In genomic region chr11:134272381-134273316, GRCh38 we compare ENCODE assay signal across 1 cellular context.
TF ChIP-seq lines count a peak whose summit lies in the region.

No MANE protein-coding gene starts in this region.

TF ChIP-seq in HepG2, 621 proteins besides CTCF, POLR2A, EP300 and RAD21 (continued from another document and continues in another):
- TF ChIP-seq MLX (CRISPR knock-in tag; IDR thresholded peaks at IDR 0.05): peak; percentile 76
- no peak for TF ChIP-seq SP5 (CRISPR knock-in tag; IDR thresholded peaks at IDR 0.05; ENCODE audit: borderline replicate concordance, low read depth)
- TF ChIP-seq REPIN1 (CRISPR knock-in tag; IDR thresholded peaks at IDR 0.05; ENCODE audit: borderline replicate concordance, low read depth): peak; percentile 27; the same call in 1 of the 2 replicates
- no peak for TF ChIP-seq ELF3 (CRISPR knock-in tag; IDR thresholded peaks at IDR 0.05)
- no peak for TF ChIP-seq ZBTB44 (CRISPR knock-in tag; IDR thresholded peaks at IDR 0.05)
- TF ChIP-seq NFYC (CRISPR knock-in tag; IDR thresholded peaks at IDR 0.05): no peak
- no peak for TF ChIP-seq TBX3 (IDR thresholded peaks at IDR 0.05; ENCODE audit: borderline replicate concordance)
- no peak for TF ChIP-seq ZNF577 (CRISPR knock-in tag; IDR thresholded peaks at IDR 0.05; ENCODE audit: borderline replicate concordance, low read depth)
- peak; percentile 89 for TF ChIP-seq MAX (IDR thresholded peaks at IDR 0.05)
- TF ChIP-seq ZNF564 (CRISPR knock-in tag; IDR thresholded peaks at IDR 0.05): no peak
- TF ChIP-seq ZNF7 (CRISPR knock-in tag; IDR thresholded peaks at IDR 0.05): no peak
- peak; percentile 74 for TF ChIP-seq HDAC2 (CRISPR knock-in tag; IDR thresholded peaks at IDR 0.05)
- TF ChIP-seq HES4 (CRISPR knock-in tag; IDR thresholded peaks at IDR 0.05; ENCODE audit: borderline replicate concordance): no peak
- TF ChIP-seq SNAPC5 (CRISPR knock-in tag; IDR thresholded peaks at IDR 0.05; ENCODE audit: borderline replicate concordance): no peak
- peak; percentile 54; the same call in 1 of the 2 replicates for TF ChIP-seq KAT8 (CRISPR knock-in tag; IDR thresholded peaks at IDR 0.05)
- TF ChIP-seq CSRNP1 (CRISPR knock-in tag; IDR thresholded peaks at IDR 0.05): no peak
- TF ChIP-seq TFDP1 (CRISPR knock-in tag; IDR thresholded peaks at IDR 0.05; ENCODE audit: borderline replicate concordance): peak; percentile 59; the same call in 1 of the 2 replicates
- peak; percentile 58; the same call in 1 of the 2 replicates for TF ChIP-seq ZSCAN29 (CRISPR knock-in tag; conservative IDR thresholded peaks at IDR 0.05)
- no peak for TF ChIP-seq ATRX (CRISPR knock-in tag; IDR thresholded peaks at IDR 0.05; ENCODE audit: borderline replicate concordance)
- TF ChIP-seq MATR3 (CRISPR knock-in tag; IDR thresholded peaks at IDR 0.05): no peak
- peak; percentile 40; the same call in 1 of the 2 replicates for TF ChIP-seq HMGXB3 (CRISPR knock-in tag; IDR thresholded peaks at IDR 0.05; ENCODE audit: borderline replicate concordance)
- TF ChIP-seq PRDM15 (CRISPR knock-in tag; IDR thresholded peaks at IDR 0.05): no peak
- TF ChIP-seq MIXL1 (CRISPR knock-in tag; IDR thresholded peaks at IDR 0.05): peak; percentile 41; the same call in 1 of the 2 replicates
- no peak for TF ChIP-seq ZBTB3 (CRISPR knock-in tag; IDR thresholded peaks at IDR 0.05; ENCODE audit: borderline replicate concordance, low read depth)
- peak; percentile 63 for TF ChIP-seq HNF4G (IDR thresholded peaks at IDR 0.05; ENCODE audit: borderline replicate concordance, low read depth, low read length)
- TF ChIP-seq HNF4G (CRISPR knock-in tag; IDR thresholded peaks at IDR 0.05; ENCODE audit: borderline replicate concordance, low read depth): 0 out of 2 replicates have a peak, but pooled peaks have one; percentile 43
- TF ChIP-seq ATF7-NPFF (CRISPR knock-in tag; IDR thresholded peaks at IDR 0.05; ENCODE audit: low read depth): no peak
- no peak for TF ChIP-seq HOMEZ (CRISPR knock-in tag; IDR thresholded peaks at IDR 0.05; ENCODE audit: low read depth)
- no peak for TF ChIP-seq IRF1 (CRISPR knock-in tag; IDR thresholded peaks at IDR 0.05; ENCODE audit: low read depth)
- no peak for TF ChIP-seq CENPBD1 (CRISPR knock-in tag; IDR thresholded peaks at IDR 0.05; ENCODE audit: borderline replicate concordance, low read depth)
- no peak for TF ChIP-seq CREBL2 (CRISPR knock-in tag; IDR thresholded peaks at IDR 0.05; ENCODE audit: borderline replicate concordance)
- no peak for TF ChIP-seq ZNF224 (CRISPR knock-in tag; IDR thresholded peaks at IDR 0.05)
- TF ChIP-seq ZBTB1 (CRISPR knock-in tag; IDR thresholded peaks at IDR 0.05; ENCODE audit: borderline replicate concordance): no peak
- no peak for TF ChIP-seq PAF1 (CRISPR knock-in tag; IDR thresholded peaks at IDR 0.05)
- peak; percentile 56; the same call in 1 of the 2 replicates for TF ChIP-seq KDM3A (CRISPR knock-in tag; IDR thresholded peaks at IDR 0.05; ENCODE audit: low read depth)
- no peak for TF ChIP-seq ZNF75D (CRISPR knock-in tag; IDR thresholded peaks at IDR 0.05; ENCODE audit: borderline replicate concordance)
- no peak for TF ChIP-seq PLRG1 (conservative IDR thresholded peaks at IDR 0.05)
- TF ChIP-seq ZNF569 (CRISPR knock-in tag; IDR thresholded peaks at IDR 0.05; ENCODE audit: borderline replicate concordance): no peak
- no peak for TF ChIP-seq SP1 (IDR thresholded peaks at IDR 0.05)
- no peak for TF ChIP-seq SP1 (CRISPR knock-in tag; IDR thresholded peaks at IDR 0.05)
- 0 out of 2 replicates have a peak, but pooled peaks have one; percentile 18 for TF ChIP-seq ZNF350 (CRISPR knock-in tag; IDR thresholded peaks at IDR 0.05; ENCODE audit: borderline replicate concordance, low read depth)
- TF ChIP-seq TSC22D2 (CRISPR knock-in tag; IDR thresholded peaks at IDR 0.05; ENCODE audit: borderline replicate concordance): no peak
- no peak for TF ChIP-seq ZNF83 (CRISPR knock-in tag; IDR thresholded peaks at IDR 0.05; ENCODE audit: borderline replicate concordance)
- no peak for TF ChIP-seq ZNF367 (CRISPR knock-in tag; IDR thresholded peaks at IDR 0.05; ENCODE audit: borderline replicate concordance)
- TF ChIP-seq ZNF547 (CRISPR knock-in tag; IDR thresholded peaks at IDR 0.05): no peak
- TF ChIP-seq ZNF558 (CRISPR knock-in tag; IDR thresholded peaks at IDR 0.05; ENCODE audit: borderline replicate concordance): no peak
- 0 out of 2 replicates have a peak, but pooled peaks have one; percentile 45 for TF ChIP-seq ZNF501 (CRISPR knock-in tag; IDR thresholded peaks at IDR 0.05)
- no peak for TF ChIP-seq PCBP2 (optimal IDR thresholded peaks at IDR 0.05; ENCODE audit: low read depth, low read length, poor library complexity, severe bottlenecking)
- TF ChIP-seq ERF (CRISPR knock-in tag; IDR thresholded peaks at IDR 0.05): no peak
